In genomic region chr6:41326092-41326491, GRCh38 we compare ENCODE assay signal across 1 cellular context.
TF ChIP-seq lines count a peak whose summit lies in the region.

No MANE protein-coding gene starts in this region.

TF ChIP-seq in GM23338, 12 proteins besides CTCF, POLR2A, EP300 and RAD21 (continued from another document):
- TF ChIP-seq, protein P1, sequence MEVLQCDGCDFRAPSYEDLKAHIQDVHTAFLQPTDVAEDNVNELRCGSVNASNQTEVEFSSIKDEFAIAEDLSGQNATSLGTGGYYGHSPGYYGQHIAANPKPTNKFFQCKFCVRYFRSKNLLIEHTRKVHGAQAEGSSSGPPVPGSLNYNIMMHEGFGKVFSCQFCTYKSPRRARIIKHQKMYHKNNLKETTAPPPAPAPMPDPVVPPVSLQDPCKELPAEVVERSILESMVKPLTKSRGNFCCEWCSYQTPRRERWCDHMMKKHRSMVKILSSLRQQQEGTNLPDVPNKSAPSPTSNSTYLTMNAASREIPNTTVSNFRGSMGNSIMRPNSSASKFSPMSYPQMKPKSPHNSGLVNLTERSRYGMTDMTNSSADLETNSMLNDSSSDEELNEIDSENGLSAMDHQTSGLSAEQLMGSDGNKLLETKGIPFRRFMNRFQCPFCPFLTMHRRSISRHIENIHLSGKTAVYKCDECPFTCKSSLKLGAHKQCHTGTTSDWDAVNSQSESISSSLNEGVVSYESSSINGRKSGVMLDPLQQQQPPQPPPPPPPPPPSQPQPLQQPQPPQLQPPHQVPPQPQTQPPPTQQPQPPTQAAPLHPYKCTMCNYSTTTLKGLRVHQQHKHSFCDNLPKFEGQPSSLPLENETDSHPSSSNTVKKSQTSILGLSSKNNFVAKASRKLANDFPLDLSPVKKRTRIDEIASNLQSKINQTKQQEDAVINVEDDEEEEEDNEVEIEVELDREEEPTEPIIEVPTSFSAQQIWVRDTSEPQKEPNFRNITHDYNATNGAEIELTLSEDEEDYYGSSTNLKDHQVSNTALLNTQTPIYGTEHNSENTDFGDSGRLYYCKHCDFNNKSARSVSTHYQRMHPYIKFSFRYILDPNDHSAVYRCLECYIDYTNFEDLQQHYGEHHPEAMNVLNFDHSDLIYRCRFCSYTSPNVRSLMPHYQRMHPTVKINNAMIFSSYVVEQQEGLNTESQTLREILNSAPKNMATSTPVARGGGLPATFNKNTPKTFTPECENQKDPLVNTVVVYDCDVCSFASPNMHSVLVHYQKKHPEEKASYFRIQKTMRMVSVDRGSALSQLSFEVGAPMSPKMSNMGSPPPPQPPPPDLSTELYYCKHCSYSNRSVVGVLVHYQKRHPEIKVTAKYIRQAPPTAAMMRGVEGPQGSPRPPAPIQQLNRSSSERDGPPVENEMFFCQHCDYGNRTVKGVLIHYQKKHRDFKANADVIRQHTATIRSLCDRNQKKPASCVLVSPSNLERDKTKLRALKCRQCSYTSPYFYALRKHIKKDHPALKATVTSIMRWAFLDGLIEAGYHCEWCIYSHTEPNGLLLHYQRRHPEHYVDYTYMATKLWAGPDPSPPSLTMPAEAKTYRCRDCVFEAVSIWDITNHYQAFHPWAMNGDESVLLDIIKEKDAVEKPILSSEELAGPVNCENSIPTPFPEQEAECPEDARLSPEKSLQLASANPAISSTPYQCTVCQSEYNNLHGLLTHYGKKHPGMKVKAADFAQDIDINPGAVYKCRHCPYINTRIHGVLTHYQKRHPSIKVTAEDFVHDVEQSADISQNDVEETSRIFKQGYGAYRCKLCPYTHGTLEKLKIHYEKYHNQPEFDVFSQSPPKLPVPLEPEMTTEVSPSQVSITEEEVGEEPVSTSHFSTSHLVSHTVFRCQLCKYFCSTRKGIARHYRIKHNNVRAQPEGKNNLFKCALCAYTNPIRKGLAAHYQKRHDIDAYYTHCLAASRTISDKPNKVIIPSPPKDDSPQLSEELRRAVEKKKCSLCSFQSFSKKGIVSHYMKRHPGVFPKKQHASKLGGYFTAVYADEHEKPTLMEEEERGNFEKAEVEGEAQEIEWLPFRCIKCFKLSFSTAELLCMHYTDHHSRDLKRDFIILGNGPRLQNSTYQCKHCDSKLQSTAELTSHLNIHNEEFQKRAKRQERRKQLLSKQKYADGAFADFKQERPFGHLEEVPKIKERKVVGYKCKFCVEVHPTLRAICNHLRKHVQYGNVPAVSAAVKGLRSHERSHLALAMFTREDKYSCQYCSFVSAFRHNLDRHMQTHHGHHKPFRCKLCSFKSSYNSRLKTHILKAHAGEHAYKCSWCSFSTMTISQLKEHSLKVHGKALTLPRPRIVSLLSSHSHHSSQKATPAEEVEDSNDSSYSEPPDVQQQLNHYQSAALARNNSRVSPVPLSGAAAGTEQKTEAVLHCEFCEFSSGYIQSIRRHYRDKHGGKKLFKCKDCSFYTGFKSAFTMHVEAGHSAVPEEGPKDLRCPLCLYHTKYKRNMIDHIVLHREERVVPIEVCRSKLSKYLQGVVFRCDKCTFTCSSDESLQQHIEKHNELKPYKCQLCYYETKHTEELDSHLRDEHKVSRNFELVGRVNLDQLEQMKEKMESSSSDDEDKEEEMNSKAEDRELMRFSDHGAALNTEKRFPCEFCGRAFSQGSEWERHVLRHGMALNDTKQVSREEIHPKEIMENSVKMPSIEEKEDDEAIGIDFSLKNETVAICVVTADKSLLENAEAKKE (CRISPR knock-in tag; IDR thresholded peaks at IDR 0.05), result no peak
- TF ChIP-seq CREB1 (CRISPR knock-in tag; IDR thresholded peaks at IDR 0.05; ENCODE audit: low read depth), result no peak
- TF ChIP-seq ZNF331 (CRISPR knock-in tag; IDR thresholded peaks at IDR 0.05; ENCODE audit: low read depth), result no peak
- TF ChIP-seq JUNB (IDR thresholded peaks at IDR 0.05; ENCODE audit: unreplicated experiment), result no peak
- TF ChIP-seq EZH2phosphoT487 (IDR thresholded peaks at IDR 0.05; ENCODE audit: unreplicated experiment), result no peak
- TF ChIP-seq ZNF114 (CRISPR knock-in tag; IDR thresholded peaks at IDR 0.05), result no peak
